In genomic region chr11:36702330-36703054, GRCh38 we compare ENCODE assay signal across 8 cellular contexts.
A peak's percentile ranks its signal among the peaks of the same experiment; 100 is the strongest.
DNase-seq lines count a peak whose midpoint lies in the region; ATAC-seq and TF ChIP-seq lines count a peak whose summit lies in the region.

No MANE protein-coding gene starts in this region.

- no peak overlapping the region for H3K4me3 ChIP-seq in testis

- H3K27ac ChIP-seq in testis: no peak overlapping the region

- no peaks in the 10 kb centered on the region for H3K36me3 ChIP-seq in testis (ENCODE audit: low read depth, missing control alignments)

- intact Hi-C loops in testis (cut with DNase I; ENCODE audit: low total_unique reads): loop anchor here (5.0 kb wide), 1 partner anchor 45 kb away; no protein-coding TSS in a partner anchor

- WGBS in testis, 2 donors: 50 to 52% methylated on average over 5 of the region's 5 CpGs

- in situ Hi-C loops in G401 (cut with HindIII; ENCODE audit: low sequenced_read_pairs): no loop called here

- H3K4me1 ChIP-seq in testis: no peaks in the 10 kb centered on the region

- DNase-seq in G401 (ENCODE audit: low spot score): peak; percentile 72
- peak; percentile 63 for DNase-seq in NCI-H748 (lab: John Stamatoyannopoulos, UW; ENCODE audit: unreplicated experiment)
- DNase-seq in brain pericyte (ENCODE audit: low read depth, low spot score): peak; percentile 12
- peak; percentile 79 for DNase-seq in inferior parietal cortex (ENCODE audit: extremely low spot score)
- DNase-seq in testis: peak; percentile 41
- no peak for DNase-seq in stimulated activated CD4-positive, alpha-beta T cell treated with anti-CD3 and anti-CD28 coated beads, Interleukin-4, amount 100 ng/mL, for 4 hours

- peak; percentile 52 to 79 (median 77) for TF ChIP-seq CTCF in testis (IDR thresholded peaks at IDR 0.05)

- ATAC-seq in GM21423 (IDR thresholded peaks at IDR 0.05; ENCODE audit: unreplicated experiment): peak; percentile 83
- ATAC-seq in HG03575 (IDR thresholded peaks at IDR 0.05; ENCODE audit: extremely low read depth, insufficient number of reproducible peaks, low FRiP score, unreplicated experiment): peak; percentile 78

- H3K9me3 ChIP-seq in testis: no peaks in the 10 kb centered on the region

- TF ChIP-seq POLR2A in testis (IDR thresholded peaks at IDR 0.05): no peak

- no peaks in the 10 kb centered on the region for H3K27me3 ChIP-seq in testis

Comparison
In these comparisons a context has a peak if more than half of its experiments do, and no peak if none do; other contexts are left out.
1. DNase-seq: peak in G401 (single experiment), NCI-H748 (single experiment), brain pericyte (single experiment), inferior parietal cortex (single experiment) and testis (single experiment); none in stimulated activated CD4-positive, alpha-beta T cell treated with anti-CD3 and anti-CD28 coated beads, Interleukin-4, amount 100 ng/mL, for 4 hours (0 of 2).